Comparison of ENCODE assay signal across 8 cellular contexts in genomic region chr22:33274214-33274828, GRCh38.
A peak's percentile ranks its signal among the peaks of the same experiment; 100 is the strongest.
DNase-seq lines count a peak whose midpoint lies in the region; ATAC-seq and TF ChIP-seq lines count a peak whose summit lies in the region.

No MANE protein-coding gene starts in this region.

- no peaks in the 10 kb centered on the region for H3K9me3 ChIP-seq in AG04450 (ENCODE audit: control insufficient read depth, insufficient read depth, low read length)

- H3K4me3 ChIP-seq in AG04450 (ENCODE audit: low read depth, low read length) (no peak overlapping the region), GM12864 (ENCODE audit: low read depth, low read length) (no peak overlapping the region)

- peak; percentile 43 for TF ChIP-seq CTCF in AG04450 (IDR thresholded peaks at IDR 0.05; ENCODE audit: low read depth, low read length)
- peak; percentile 93 for TF ChIP-seq CTCF in GM12864 (IDR thresholded peaks at IDR 0.05; ENCODE audit: low read depth, low read length, missing control alignments)

- no peak for ATAC-seq in HG03159 (IDR thresholded peaks at IDR 0.05; ENCODE audit: unreplicated experiment)

- no peaks in the 10 kb centered on the region for H3K27me3 ChIP-seq in AG04450 (ENCODE audit: control insufficient read depth, insufficient read depth, low read length)

- H3K27ac ChIP-seq in AG04450 (ENCODE audit: low read depth, low read length), result no peak overlapping the region

- POLR2A ChIA-PET in AG04450 (lab: Yijun Ruan, JAX), result no interaction called here

- CTCF ChIA-PET in AG04450 (lab: Charles Lee), result interaction anchor here (0.6 to 1.6 kb wide), 4 partner anchors 14 to 649 kb away, joined by 3 to 4 read pairs (median 3); no protein-coding TSS in a partner anchor

- no peak for DNase-seq in AG04450 (ENCODE audit: low read depth, low spot score)
- DNase-seq in GM12864 (ENCODE audit: low read depth), result no peak
- DNase-seq in RPMI8226, result peak; percentile 30
- peak; percentile 9 for DNase-seq in iPS DF 4.7 (ENCODE audit: extremely low read depth, low spot score)
- DNase-seq in dermis blood vessel endothelial cell, result no peak
- DNase-seq in NCI-H1417 treated with DMSO at 0.1 percent for 48 hours (lab: John Stamatoyannopoulos, UW), result no peak
- DNase-seq in NCI-H1436 (lab: John Stamatoyannopoulos, UW), result no peak

Comparison
In these comparisons a context has a peak if more than half of its experiments do, and no peak if none do; other contexts are left out.
1. DNase-seq: peak in RPMI8226 (single experiment) and iPS DF 4.7 (single experiment); none in AG04450 (single experiment), GM12864 (single experiment), dermis blood vessel endothelial cell (single experiment), NCI-H1417 treated with DMSO at 0.1 percent for 48 hours (single experiment) and NCI-H1436 (single experiment).